9 cellular contexts compared by ENCODE assay signal in the genomic region with DNA sequence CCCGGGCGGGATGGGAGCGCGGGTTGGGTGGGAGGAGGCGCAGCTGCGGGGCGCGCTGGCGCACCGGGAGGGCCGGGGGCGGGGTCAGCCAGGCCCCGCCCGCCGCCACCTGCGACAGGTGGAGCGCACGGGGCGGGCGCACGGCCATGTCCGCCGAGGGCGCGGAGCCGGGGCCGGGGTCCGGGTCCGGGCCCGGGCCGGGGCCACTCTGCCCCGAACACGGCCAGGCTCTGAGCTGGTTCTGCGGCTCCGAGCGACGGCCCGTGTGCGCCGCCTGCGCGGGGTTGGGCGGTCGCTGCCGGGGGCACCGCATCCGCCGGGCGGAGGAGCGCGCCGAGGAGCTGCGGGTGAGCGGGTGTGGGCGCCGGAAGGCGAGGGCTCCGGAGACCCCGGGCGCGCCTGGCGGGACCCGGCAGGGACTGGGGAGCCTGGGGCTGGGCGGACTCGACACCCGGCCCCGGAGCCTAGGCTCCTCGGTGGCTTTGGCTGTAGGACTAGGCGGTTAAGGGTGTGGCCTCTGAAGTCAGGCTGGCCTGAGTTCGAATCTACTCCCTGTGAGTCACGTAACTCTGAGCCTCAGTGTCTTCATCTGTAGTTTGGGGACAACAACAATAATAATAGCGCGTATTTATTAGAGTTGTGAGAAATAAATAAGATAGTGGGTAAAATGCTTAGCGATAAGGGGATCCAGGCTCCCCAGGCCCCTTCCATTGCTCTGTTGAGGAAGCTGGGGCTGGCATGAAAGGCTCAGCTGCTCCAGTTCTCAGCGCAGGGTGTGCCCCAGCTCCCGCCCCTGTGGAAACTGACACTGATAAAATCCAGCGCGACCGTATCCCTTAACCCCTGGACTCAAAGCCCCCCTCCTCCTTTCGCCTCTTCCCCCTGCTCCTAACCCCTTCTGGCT. TPM values are rescaled to one million over a fixed set of nuclear protein-coding genes. Genes with fewer than 3 reads are reported as not detected.
DNase-seq lines count a peak whose midpoint lies in the region; ATAC-seq and TF ChIP-seq lines count a peak whose summit lies in the region.
"Had no signal": no experiment of that assay in that cellular context is flagged by ENCODE, and none has a peak within 500 bp of the region (broad histone marks: within the 10 kb centered on the region; RNA-seq: fewer than 3 reads in every experiment).

A gene (plus strand): TSS at position 108 of the 904 bp plus-strand sequence. CDS start 39 bp downstream, at position 147.

- no peak within 1 kb of the TSS for H3K18ac ChIP-seq in H9 (ENCODE audit: insufficient read length, low read depth, low read length)

- no TSS peak for BruUV-seq in OCI-LY7 (replicated peaks; lab: Mats Ljungman, UMichigan)

- no CpG with 5 or more reads among the region's 80 CpGs for WGBS in H9 (ENCODE audit: extremely low coverage, insufficient read length, low lambda C conversion rate)
- 0 to 1% methylated on average over 12 to 73 of the region's 80 CpGs for WGBS in body of pancreas, 2 donors

- peaks cover 20 to 21% of the 10 kb centered on the region in 2 experiments for H3K4me1 Mint-ChIP-seq in H9
- peaks cover 55% of the 10 kb centered on the region for H3K4me1 Mint-ChIP-seq in stimulated activated naive CD8-positive, alpha-beta T cell treated with anti-CD3 and anti-CD28 coated beads, Interleukin-15, amount 100 ng/mL, for 72 hours

- H3T11ph ChIP-seq in H9 (ENCODE audit: low read length) = no peak within 1 kb of the TSS

- H3K79me1 ChIP-seq in H9 (ENCODE audit: insufficient read depth, low read depth, low read length, poor library complexity, severe bottlenecking) = no peaks in the 10 kb centered on the region

- H3K4me3 ChIP-seq in OCI-LY7 (ENCODE audit: low read depth, low read length, poor library complexity, severe bottlenecking) (peak within 1 kb of the TSS; percentile 58), body of pancreas (peak within 1 kb of the TSS; percentile 60 to 74)
- H3K4me3 ChIP-seq: SJCRH30 had no signal

- POLR2A ChIA-PET in OCI-LY7 (lab: Charles Lee) = interaction anchor here (0.7 to 4.6 kb wide), 5 partner anchors 9 to 129 kb away, joined by 3 to 31 read pairs (median 5); a partner anchor contains a TSS

- peaks cover 47% of the 10 kb centered on the region for H3K27me3 Mint-ChIP-seq in H9 (ENCODE audit: low read depth)
- peaks cover 7% of the 10 kb centered on the region for H3K27me3 Mint-ChIP-seq in stimulated activated naive CD8-positive, alpha-beta T cell treated with anti-CD3 and anti-CD28 coated beads, Interleukin-15, amount 100 ng/mL, for 72 hours

- H3K4me1 ChIP-seq in H9 (ENCODE audit: insufficient read depth, low read length) = peaks cover 2% of the 10 kb centered on the region; the same call in 1 of the 2 replicates
- peaks cover 19% of the 10 kb centered on the region for H3K4me1 ChIP-seq in OCI-LY7 (ENCODE audit: insufficient read depth, low read length, poor library complexity, severe bottlenecking)
- peaks cover 15% of the 10 kb centered on the region for H3K4me1 ChIP-seq in body of pancreas

- no peak within 1 kb of the TSS for H2AK5ac ChIP-seq in H9 (ENCODE audit: insufficient read length, low read length)

- ATAC-seq in body of pancreas (peak; percentile 91), HG02623 (IDR thresholded peaks at IDR 0.05; ENCODE audit: unreplicated experiment) (no peak)
- ATAC-seq in stimulated activated naive CD8-positive, alpha-beta T cell treated with anti-CD3 and anti-CD28 coated beads, Interleukin-15, amount 100 ng/mL, for 72 hours = peak; percentile 72

- H3K9me2 ChIP-seq in OCI-LY7 (ENCODE audit: insufficient read depth, low read length) = no peaks in the 10 kb centered on the region

- peak within 1 kb of the TSS; percentile 77 to 89 for H3K4me3 Mint-ChIP-seq in H9
- H3K4me3 Mint-ChIP-seq in stimulated activated naive CD8-positive, alpha-beta T cell treated with anti-CD3 and anti-CD28 coated beads, Interleukin-15, amount 100 ng/mL, for 72 hours = peak within 1 kb of the TSS; percentile 95 to 97

- H3K23me2 ChIP-seq in H9 (ENCODE audit: insufficient read length, low read depth, low read length, poor library complexity, severe bottlenecking) = peaks cover 9% of the 10 kb centered on the region

- H2BK15ac ChIP-seq in H9 (ENCODE audit: low read depth, low read length) = no peak within 1 kb of the TSS

- H3K27ac Mint-ChIP-seq in H9 = no peak within 1 kb of the TSS
- peak within 1 kb of the TSS; percentile 92 to 98 for H3K27ac Mint-ChIP-seq in stimulated activated naive CD8-positive, alpha-beta T cell treated with anti-CD3 and anti-CD28 coated beads, Interleukin-15, amount 100 ng/mL, for 72 hours

- H3K36me3 ChIP-seq in OCI-LY7 (ENCODE audit: insufficient read depth, low read length) = no peaks in the 10 kb centered on the region
- H3K36me3 ChIP-seq in body of pancreas (replicated peaks in 1 of 2; ENCODE audit: insufficient read depth in 1 of 2, low read depth in 2 of 2) = no peaks in the 10 kb centered on the region
- H3K36me3 ChIP-seq: SJCRH30 had no signal

- no peak for TF ChIP-seq POLR2A in body of pancreas (IDR thresholded peaks at IDR 0.05)

- CTCF ChIA-PET in OCI-LY7 (lab: Charles Lee; ENCODE audit: unreplicated experiment) = interaction anchor here (0.6 to 1.1 kb wide), 3 partner anchors 10 to 16 kb away, joined by 3 to 4 read pairs (median 4); a partner anchor contains a TSS

- H2AFZ ChIP-seq in H9 (ENCODE audit: low read length) (peak within 1 kb of the TSS; percentile 73), OCI-LY7 (ENCODE audit: low read length) (peak within 1 kb of the TSS; percentile 44; the same call in 1 of the 2 replicates)

- no peak within 1 kb of the TSS for H2BK20ac ChIP-seq in H9 (ENCODE audit: low read depth, low read length, poor library complexity, severe bottlenecking)

- H2BK120ac ChIP-seq in H9 (ENCODE audit: low read depth, low read length, poor library complexity, severe bottlenecking) = no peak within 1 kb of the TSS

- H3K36me3 Mint-ChIP-seq in H9 (ENCODE audit: insufficient read depth in 1 of 3, low read depth in 3 of 3) = no peaks in the 10 kb centered on the region; a peak in 1 of 7 replicates

- no peak within 1 kb of the TSS for H4K8ac ChIP-seq in H9 (replicated peaks; ENCODE audit: insufficient read length, low read depth, low read length)

- TF ChIP-seq CTCF in H9 (conservative IDR thresholded peaks at IDR 0.05) (no peak), OCI-LY7 (conservative IDR thresholded peaks at IDR 0.05; ENCODE audit: low read length) (no peak), body of pancreas (IDR thresholded peaks at IDR 0.05) (no peak)

- H3K4ac ChIP-seq in H9 (ENCODE audit: low read depth, low read length) = no peak within 1 kb of the TSS

- no peak within 1 kb of the TSS for H2BK5ac ChIP-seq in H9 (ENCODE audit: insufficient read length, low read length)

- H3K79me2 ChIP-seq in H9 (ENCODE audit: insufficient read depth, low read length) = no peaks in the 10 kb centered on the region
- no peaks in the 10 kb centered on the region for H3K79me2 ChIP-seq in OCI-LY7 (ENCODE audit: insufficient read depth, low read depth, low read length)

- H3K14ac ChIP-seq in H9 (ENCODE audit: insufficient read depth, low read length) = no peak within 1 kb of the TSS

- H3K27me3 ChIP-seq in H9 (ENCODE audit: insufficient read depth, low read length) (no peaks in the 10 kb centered on the region), body of pancreas (no peaks in the 10 kb centered on the region)

- no peaks in the 10 kb centered on the region for H4K20me1 ChIP-seq in H9 (ENCODE audit: control insufficient read depth, insufficient read depth, insufficient read length)
- H4K20me1 ChIP-seq in OCI-LY7 (ENCODE audit: insufficient read depth, low read length) = no peaks in the 10 kb centered on the region

- H3K9me3 ChIP-seq in H9 (ENCODE audit: control insufficient read depth, low read depth, low read length) (no peaks in the 10 kb centered on the region), OCI-LY7 (ENCODE audit: low read length) (no peaks in the 10 kb centered on the region), body of pancreas (no peaks in the 10 kb centered on the region)
- H3K9me3 ChIP-seq: SJCRH30 had no signal

- peak; percentile 38 for DNase-seq in GM03348 (ENCODE audit: low spot score)
- peak; percentile 60 for DNase-seq in H9
- DNase-seq in OCI-LY7 (ENCODE audit: low spot score) = peak; percentile 25
- DNase-seq in body of pancreas = peak; percentile 67 to 83 (median 68)
- peak; percentile 50 for DNase-seq in left kidney (ENCODE audit: low read depth, low spot score)
- DNase-seq in stimulated activated naive CD8-positive, alpha-beta T cell treated with anti-CD3 and anti-CD28 coated beads, Interleukin-15, amount 100 ng/mL, for 72 hours = peak; percentile 60
- DNase-seq in SW 1271 (lab: John Stamatoyannopoulos, UW) = no peak

- H4K91ac ChIP-seq in H9 (ENCODE audit: insufficient read length, low read depth, low read length) = no peak within 1 kb of the TSS

- H3K4me2 ChIP-seq in H9 (ENCODE audit: insufficient read depth, insufficient read length, low read length) = peak within 1 kb of the TSS; percentile 73
- H3K4me2 ChIP-seq in OCI-LY7 (ENCODE audit: low read length) = peak within 1 kb of the TSS; percentile 63

- H3K9ac ChIP-seq in H9 (ENCODE audit: extremely low read depth, insufficient read length, low read length) = peak within 1 kb of the TSS; percentile 7

- H4K5ac ChIP-seq in H9 (ENCODE audit: insufficient read length, low read depth, low read length) = no peak within 1 kb of the TSS

- no peak within 1 kb of the TSS for H3K27ac ChIP-seq in H9 (ENCODE audit: insufficient read length, low read depth, low read length)
- H3K27ac ChIP-seq in OCI-LY7 (ENCODE audit: low read depth, low read length, poor library complexity, severe bottlenecking) = no peak within 1 kb of the TSS
- peak within 1 kb of the TSS; percentile 69 to 86 (median 76) for H3K27ac ChIP-seq in body of pancreas
- H3K27ac ChIP-seq: SJCRH30 had no signal

- H3K23ac ChIP-seq in H9 (ENCODE audit: insufficient read length, low read depth, low read length) = no peak within 1 kb of the TSS

- H2BK12ac ChIP-seq in H9 (ENCODE audit: insufficient read length, low read depth, low read length) = no peak within 1 kb of the TSS

- intact Hi-C loops in OCI-LY7 (cut with micrococcal nuclease; ENCODE audit: unreplicated experiment) = no loop called here
- intact Hi-C loops in body of pancreas (cut with DNase I) = no loop called here

- no peaks in the 10 kb centered on the region for H3K9me3 Mint-ChIP-seq in H9
- H3K9me3 Mint-ChIP-seq in stimulated activated naive CD8-positive, alpha-beta T cell treated with anti-CD3 and anti-CD28 coated beads, Interleukin-15, amount 100 ng/mL, for 72 hours = no peaks in the 10 kb centered on the region

- no peak within 1 kb of the TSS for H3K56ac ChIP-seq in H9 (ENCODE audit: insufficient read length, low read depth, low read length)

RNA-seq across cellular contexts. Expression of the gene that starts here (rescaled TPM):
- total RNA-seq in H9 (2021) (4.5 and 5.1 TPM in 2 replicates), OCI-LY7 (2022) (0.82 and 0.98 TPM in 2 replicates), body of pancreas (10 to 100 TPM; 27.0 to 47.0 TPM)
- total RNA-seq in OCI-LY7 (2014; rRNA removed; shearing (Covaris generic)) = 0.54 and 1.3 TPM in 2 replicates

Comparison
In these comparisons a context has a peak if more than half of its experiments do, and no peak if none do; other contexts are left out.
1. DNase-seq: peak in GM03348 (single experiment), H9 (single experiment), OCI-LY7 (single experiment), body of pancreas (4 of 4), left kidney (single experiment) and stimulated activated naive CD8-positive, alpha-beta T cell treated with anti-CD3 and anti-CD28 coated beads, Interleukin-15, amount 100 ng/mL, for 72 hours (2 of 2); none in SW 1271 (0 of 2).
2. H3K27ac ChIP-seq: peak in body of pancreas (4 of 4); none in H9 (single experiment) and OCI-LY7 (single experiment).
3. H3K27ac Mint-ChIP-seq: peak in stimulated activated naive CD8-positive, alpha-beta T cell treated with anti-CD3 and anti-CD28 coated beads, Interleukin-15, amount 100 ng/mL, for 72 hours (2 of 2); none in H9 (0 of 3).